ENCODE assay signal across 11 cellular contexts in the genomic region with DNA sequence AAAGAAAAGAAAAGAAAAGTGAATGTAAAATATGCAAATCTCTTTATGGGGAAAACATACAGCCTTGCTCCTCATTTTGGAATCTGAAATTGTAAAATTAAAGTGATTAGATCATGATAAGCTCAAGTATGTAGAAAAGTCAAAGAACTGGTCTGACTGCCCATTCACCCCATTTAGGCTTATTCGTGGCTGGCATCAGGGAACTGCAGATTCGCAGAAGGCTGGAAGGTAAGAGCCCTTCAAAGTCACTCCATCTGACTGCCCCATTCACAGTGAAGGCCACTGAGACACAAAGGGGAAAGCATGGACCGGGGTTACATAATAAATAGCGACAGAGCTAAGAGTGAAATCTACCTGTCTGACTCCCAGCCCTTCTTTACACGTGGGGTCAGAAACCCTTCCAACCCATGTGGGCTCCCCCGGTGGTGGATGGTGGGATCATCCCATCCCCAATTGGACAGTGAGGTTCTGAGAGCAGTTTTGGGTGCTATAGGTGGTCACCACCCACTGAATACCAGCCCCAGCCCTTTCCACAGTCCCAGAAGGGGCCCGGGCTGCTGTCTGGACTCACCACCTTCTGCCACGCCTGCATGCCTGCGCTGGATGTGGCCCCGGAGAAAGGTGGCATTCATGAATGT. TPM values are rescaled to one million over a fixed set of nuclear protein-coding genes. Genes with fewer than 3 reads are reported as not detected.
DNase-seq lines count a peak whose midpoint lies in the region; ATAC-seq, FAIRE-seq and TF ChIP-seq lines count a peak whose summit lies in the region.
"Had no signal": no experiment of that assay in that cellular context is flagged by ENCODE, and none has a peak within 500 bp of the region (broad histone marks: within the 10 kb centered on the region; RNA-seq: fewer than 3 reads in every experiment).

No MANE protein-coding gene starts in this region.

- FAIRE-seq in GM19239 (lab: Jason Lieb, UNC) = no peak

- CTCF ChIA-PET in PC-3 (lab: Charles Lee) = no interaction called here

- no peaks in the 10 kb centered on the region for H3K9me2 ChIP-seq in PC-3 (replicated peaks; ENCODE audit: low read length)

- no peaks in the 10 kb centered on the region for H3K79me2 ChIP-seq in PC-3 (ENCODE audit: low read length)

- H2AFZ ChIP-seq in PC-3 (ENCODE audit: low read length) = 0 out of 2 replicates have a peak overlapping the region, but pooled peaks have one; percentile 45

- TF ChIP-seq POLR2A in suprapubic skin (IDR thresholded peaks at IDR 0.05) = no peak

- H3K9ac ChIP-seq in PC-3 (ENCODE audit: low read length) = no peak overlapping the region

- DNase-seq in AG10803 (ENCODE audit: low read depth) (no peak), PC-3 (peak; percentile 33), iPS-NIHi7 (ENCODE audit: extremely low spot score) (peak; percentile 73), NCI-H774 (lab: John Stamatoyannopoulos, UW) (no peak), suprapubic skin (ENCODE audit: low spot score in 2 of 2) (no peak), GM19239 (ENCODE audit: insufficient read length, low spot score) (no peak), T1000 (lab: John Stamatoyannopoulos, UW) (no peak)
- DNase-seq: NCI-H1694 treated with DMSO at 0.1 percent for 48 hours had no signal

- H3K27ac ChIP-seq in PC-3 (ENCODE audit: low read length) = no peak overlapping the region
- H3K27ac ChIP-seq in suprapubic skin = no peak overlapping the region
- H3K27ac ChIP-seq: neutrophil had no signal

- ATAC-seq in GM18868 (IDR thresholded peaks at IDR 0.05; ENCODE audit: unreplicated experiment) (peak; percentile 50), PC-3 (peak; percentile 50; the same call in 1 of the 2 replicates)

- POLR2A ChIA-PET in PC-3 (lab: Charles Lee; ENCODE audit: unreplicated experiment) = no interaction called here

- 67% methylated on average over 10 of the region's 10 CpGs for WGBS in suprapubic skin

- intact Hi-C loops in PC-3 (cut with micrococcal nuclease) = no loop called here

- BruUV-seq in PC-3 (replicated peaks; lab: Mats Ljungman, UMichigan) = no TSS peak

- TF ChIP-seq EP300 in suprapubic skin (IDR thresholded peaks at IDR 0.05) = no peak

- H3K4me3 ChIP-seq in AG10803 (ENCODE audit: low read length) = no peak overlapping the region
- no peak overlapping the region for H3K4me3 ChIP-seq in PC-3 (ENCODE audit: low read length)
- no peak overlapping the region for H3K4me3 ChIP-seq in suprapubic skin

- no peaks in the 10 kb centered on the region for H4K20me1 ChIP-seq in PC-3 (ENCODE audit: low read length)

- no peaks in the 10 kb centered on the region for H3K27me3 ChIP-seq in PC-3 (ENCODE audit: low read length)
- H3K27me3 ChIP-seq in suprapubic skin = no peaks in the 10 kb centered on the region
- H3K27me3 ChIP-seq: neutrophil had no signal

- H3F3A ChIP-seq in PC-3 (ENCODE audit: low read length, unreplicated experiment) = no peaks in the 10 kb centered on the region

- no peaks in the 10 kb centered on the region for H3K9me3 ChIP-seq in PC-3 (ENCODE audit: low read length)
- H3K9me3 ChIP-seq in suprapubic skin = no peaks in the 10 kb centered on the region
- H3K9me3 ChIP-seq: neutrophil had no signal

- TF ChIP-seq CTCF in AG10803 (conservative IDR thresholded peaks at IDR 0.05; ENCODE audit: low read length) (peak; percentile 39), PC-3 (conservative IDR thresholded peaks at IDR 0.05; ENCODE audit: low read depth, low read length) (peak; percentile 62), suprapubic skin (IDR thresholded peaks at IDR 0.05) (no peak)

- H3K4me2 ChIP-seq in PC-3 (ENCODE audit: low read length) = peak overlapping the region; percentile 39; the same call in 1 of the 2 replicates

- H3K36me3 ChIP-seq in PC-3 (ENCODE audit: low read depth, low read length) = no peaks in the 10 kb centered on the region
- peaks cover 28% of the 10 kb centered on the region for H3K36me3 ChIP-seq in suprapubic skin

- H3K4me1 ChIP-seq in PC-3 (ENCODE audit: insufficient read depth, low read length) (peaks cover 6% of the 10 kb centered on the region; the same call in 1 of the 2 replicates), suprapubic skin (peaks cover 3% of the 10 kb centered on the region)

RNA-seq across cellular contexts. Expression of a gene that starts 18.1 kb away (rescaled TPM):
- 3.8 and 4.9 TPM in 2 replicates for total RNA-seq in PC-3 (2014; rRNA removed)
- 100 to 1,000 TPM in 1 of 4 donors, 10 to 100 TPM in 3; 16.4 to 129 (median 18.3) TPM for total RNA-seq in suprapubic skin
- total RNA-seq: T-helper 2 cell treated with Interferon-gamma antibody and Interleukin-4, amounts not matched to agents 100 ng/mL and 5 ng/mL, for 36 hours had no signal

RNA-seq across cellular contexts. Expression of a gene that starts 34.9 kb away (rescaled TPM):
- total RNA-seq in PC-3 (2014; rRNA removed) (not detected in 2 replicates), suprapubic skin (not detected)
- total RNA-seq: T-helper 2 cell treated with Interferon-gamma antibody and Interleukin-4, amounts not matched to agents 100 ng/mL and 5 ng/mL, for 36 hours had no signal

Comparison
In these comparisons a context has a peak if more than half of its experiments do, and no peak if none do; other contexts are left out.
1. DNase-seq: peak in PC-3 (single experiment) and iPS-NIHi7 (single experiment); none in AG10803 (single experiment), NCI-H774 (single experiment), suprapubic skin (0 of 2), GM19239 (single experiment) and T1000 (single experiment).
2. CTCF ChIP-seq: peak in AG10803 (single experiment) and PC-3 (single experiment); none in suprapubic skin (0 of 2).